ENCODE assay signal across 8 cellular contexts in genomic region chr1:826831-827220, GRCh38.
DNase-seq lines count a peak whose midpoint lies in the region; ATAC-seq and TF ChIP-seq lines count a peak whose summit lies in the region.
"Not testable (repeated sequence)": the region's sequence is repeated elsewhere in the genome, so short reads cannot be mapped to it uniquely, and the experiment has no call there.

No MANE protein-coding gene starts in this region.

- not testable (repeated sequence) for DNase-seq in WTC11 (ENCODE audit: low spot score); central memory CD8-positive, alpha-beta T cell (ENCODE audit: low spot score in 2 of 2); omental fat pad (ENCODE audit: low spot score); upper lobe of right lung

- not testable (repeated sequence) for H3K9me3 ChIP-seq in HUES48 (ENCODE audit: control insufficient read depth, insufficient read depth, low read length); iPS-15b (ENCODE audit: control insufficient read depth, insufficient read depth, low read length); upper lobe of right lung

- not testable (repeated sequence) for H3K4me1 ChIP-seq in HUES48 (ENCODE audit: control insufficient read depth, insufficient read depth, low read length); iPS-15b (ENCODE audit: control insufficient read depth, insufficient read depth, low read length)
- H3K4me1 ChIP-seq in upper lobe of right lung: peaks cover 13% of the 10 kb centered on the region

- not testable (repeated sequence) for H3K9me3 Mint-ChIP-seq in WTC11; central memory CD8-positive, alpha-beta T cell

- ATAC-seq in GM18505 (IDR thresholded peaks at IDR 0.05; ENCODE audit: unreplicated experiment) (peak; percentile 34), HG02571 (IDR thresholded peaks at IDR 0.05; ENCODE audit: unreplicated experiment) (peak; percentile 34), WTC11 (peak; percentile 52), omental fat pad (ENCODE audit: low FRiP score) (peak; percentile 37), upper lobe of right lung (peak; percentile 47)
- ATAC-seq in central memory CD8-positive, alpha-beta T cell (replicated peaks; ENCODE audit: extremely low read depth, poor library complexity, severe bottlenecking): peak; percentile 7

- H3K9ac ChIP-seq in HUES48 (ENCODE audit: low read depth, low read length); iPS-15b (ENCODE audit: low read depth, low read length): not testable (repeated sequence)

- not testable (repeated sequence) for H3K27me3 Mint-ChIP-seq in WTC11 (ENCODE audit: low read depth); central memory CD8-positive, alpha-beta T cell

- not testable (repeated sequence) for H3K27me3 ChIP-seq in HUES48 (ENCODE audit: control insufficient read depth, insufficient read depth, low read length); iPS-15b (ENCODE audit: control insufficient read depth, insufficient read depth, low read length); upper lobe of right lung

- not testable (repeated sequence) for H3K36me3 ChIP-seq in HUES48 (ENCODE audit: control insufficient read depth, insufficient read depth, low read length); iPS-15b (ENCODE audit: control insufficient read depth, insufficient read depth, low read length); upper lobe of right lung

- POLR2A ChIA-PET in WTC11 (lab: Charles Lee): not testable (repeated sequence)

- TF ChIP-seq POLR2A in GM18505 (IDR thresholded peaks at IDR 0.05; ENCODE audit: borderline replicate concordance, extremely low read depth, insufficient read depth, insufficient read length): not testable (repeated sequence)

- H3K27ac Mint-ChIP-seq in WTC11: peak overlapping the region; percentile 90
- peak overlapping the region; percentile 93 for H3K27ac Mint-ChIP-seq in central memory CD8-positive, alpha-beta T cell (ENCODE audit: low read depth)

- H3K4me1 Mint-ChIP-seq in WTC11: peaks cover 10% of the 10 kb centered on the region
- H3K4me1 Mint-ChIP-seq in central memory CD8-positive, alpha-beta T cell: peaks cover 19% of the 10 kb centered on the region

- H3K4me3 Mint-ChIP-seq in WTC11: peak overlapping the region; percentile 93
- H3K4me3 Mint-ChIP-seq in central memory CD8-positive, alpha-beta T cell: peak overlapping the region; percentile 89

- peak overlapping the region; percentile 79 for H3K4me3 ChIP-seq in HUES48 (ENCODE audit: low read depth, low read length)
- peak overlapping the region; percentile 74 for H3K4me3 ChIP-seq in iPS-15b (ENCODE audit: low read depth, low read length)
- peak overlapping the region; percentile 68 for H3K4me3 ChIP-seq in upper lobe of right lung

- intact Hi-C loops in upper lobe of right lung (cut with DNase I): not testable (repeated sequence)

- CTCF ChIA-PET in WTC11 (lab: Charles Lee): not testable (repeated sequence)

- not testable (repeated sequence) for H3K27ac ChIP-seq in HUES48 (ENCODE audit: low read depth, low read length)
- H3K27ac ChIP-seq in upper lobe of right lung: peak overlapping the region; percentile 92

- not testable (repeated sequence) for TF ChIP-seq CTCF in WTC11 (IDR thresholded peaks at IDR 0.05); omental fat pad (IDR thresholded peaks at IDR 0.05); upper lobe of right lung (IDR thresholded peaks at IDR 0.05)

- not testable (repeated sequence) for H3K36me3 Mint-ChIP-seq in WTC11; central memory CD8-positive, alpha-beta T cell (ENCODE audit: insufficient read depth)
